Comparison of ENCODE assay signal across 8 cellular contexts in the genomic region with DNA sequence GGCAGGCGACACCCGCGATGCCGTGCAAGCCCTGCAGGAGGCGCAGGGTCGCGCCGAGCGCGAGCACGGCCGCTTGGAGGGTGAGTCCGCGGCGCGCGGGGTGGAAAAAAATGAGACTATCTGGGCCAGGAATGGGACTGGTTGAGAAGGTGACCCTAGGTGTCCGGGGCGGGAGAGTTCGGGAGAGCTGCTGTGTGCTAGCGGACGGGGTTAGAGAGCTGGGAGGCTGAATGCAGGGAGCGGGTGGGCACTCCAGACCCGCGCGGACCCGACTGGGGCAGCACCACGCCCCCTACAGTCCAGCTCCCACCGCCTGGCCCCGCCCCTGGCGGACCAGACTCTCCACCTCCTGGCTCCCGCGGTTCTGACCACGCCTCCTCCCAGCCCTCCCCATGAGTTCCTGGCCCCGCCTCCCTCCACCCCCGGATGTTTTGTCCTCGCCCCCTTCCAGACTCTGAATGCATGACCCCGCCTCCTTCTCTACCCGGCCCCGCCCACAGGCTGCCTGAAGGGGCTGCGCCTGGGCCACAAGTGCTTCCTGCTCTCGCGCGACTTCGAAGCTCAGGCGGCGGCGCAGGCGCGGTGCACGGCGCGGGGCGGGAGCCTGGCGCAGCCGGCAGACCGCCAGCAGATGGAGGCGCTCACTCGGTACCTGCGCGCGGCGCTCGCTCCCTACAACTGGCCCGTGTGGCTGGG. TPM values are rescaled to one million over a fixed set of nuclear protein-coding genes. Genes with fewer than 3 reads are reported as not detected.
DNase-seq lines count a peak whose midpoint lies in the region; ATAC-seq and TF ChIP-seq lines count a peak whose summit lies in the region.

No MANE protein-coding gene starts in this region.

- TF ChIP-seq CTCF in natural killer cell (IDR thresholded peaks at IDR 0.05): peak; percentile 75

- no peaks in the 10 kb centered on the region for H3K9me3 Mint-ChIP-seq in activated T-helper 2 cell treated with anti-CD3 and anti-CD28 coated beads, Interferon-gamma antibody, Interleukin-2, Interleukin-4, amounts not matched to agents 10 μg/mL and 5 μg/mL and 100 μg/mL, durations not matched to agents 14 hours and 24 hours and 36 hours
- H3K9me3 Mint-ChIP-seq in natural killer cell: no peaks in the 10 kb centered on the region
- H3K9me3 Mint-ChIP-seq in stimulated activated naive B cell treated with anti-CD40 and anti-IgM and Interleukin-4, amounts not matched to agents 10 μg/mL and 1 μg/mL and 100 μg/mL, for 72 hours: peaks cover 4 to 6% of the 10 kb centered on the region in 2 donors

- H3K9ac ChIP-seq in HUES48 (ENCODE audit: low read depth, low read length): peak overlapping the region; percentile 18

- H3K27me3 Mint-ChIP-seq in activated T-helper 2 cell treated with anti-CD3 and anti-CD28 coated beads, Interferon-gamma antibody, Interleukin-2, Interleukin-4, amounts not matched to agents 10 μg/mL and 5 μg/mL and 100 μg/mL, durations not matched to agents 14 hours and 24 hours and 36 hours (ENCODE audit: low read depth): peaks cover 39% of the 10 kb centered on the region
- peaks cover 19 to 32% of the 10 kb centered on the region in 2 donors for H3K27me3 Mint-ChIP-seq in natural killer cell (ENCODE audit: low read depth in 2 of 2)
- peaks cover 76 to 84% of the 10 kb centered on the region in 2 donors for H3K27me3 Mint-ChIP-seq in stimulated activated naive B cell treated with anti-CD40 and anti-IgM and Interleukin-4, amounts not matched to agents 10 μg/mL and 1 μg/mL and 100 μg/mL, for 72 hours

- intact Hi-C loops in activated T-helper 2 cell treated with anti-CD3 and anti-CD28 coated beads, Interferon-gamma antibody, Interleukin-2, Interleukin-4, amounts not matched to agents 10 μg/mL and 5 μg/mL and 100 μg/mL, durations not matched to agents 14 hours and 24 hours and 36 hours (cut with micrococcal nuclease): loop anchor here (1.0 kb wide), 1 partner anchor 59 kb away; no protein-coding TSS in a partner anchor
- intact Hi-C loops in natural killer cell (cut with micrococcal nuclease): loop anchor here (10.0 kb wide), 1 partner anchor 80 kb away; no protein-coding TSS in a partner anchor

- peaks cover 4% of the 10 kb centered on the region for H3K36me3 Mint-ChIP-seq in activated T-helper 2 cell treated with anti-CD3 and anti-CD28 coated beads, Interferon-gamma antibody, Interleukin-2, Interleukin-4, amounts not matched to agents 10 μg/mL and 5 μg/mL and 100 μg/mL, durations not matched to agents 14 hours and 24 hours and 36 hours (ENCODE audit: low read depth)
- no peaks in the 10 kb centered on the region for H3K36me3 Mint-ChIP-seq in natural killer cell
- peaks cover 6% of the 10 kb centered on the region in 2 donors for H3K36me3 Mint-ChIP-seq in stimulated activated naive B cell treated with anti-CD40 and anti-IgM and Interleukin-4, amounts not matched to agents 10 μg/mL and 1 μg/mL and 100 μg/mL, for 72 hours

- H3K27ac Mint-ChIP-seq in activated T-helper 2 cell treated with anti-CD3 and anti-CD28 coated beads, Interferon-gamma antibody, Interleukin-2, Interleukin-4, amounts not matched to agents 10 μg/mL and 5 μg/mL and 100 μg/mL, durations not matched to agents 14 hours and 24 hours and 36 hours: peak overlapping the region; percentile 77
- H3K27ac Mint-ChIP-seq in natural killer cell: peak overlapping the region; percentile 61 to 86
- peak overlapping the region; percentile 59 for H3K27ac Mint-ChIP-seq in stimulated activated naive B cell treated with anti-CD40 and anti-IgM and Interleukin-4, amounts not matched to agents 10 μg/mL and 1 μg/mL and 100 μg/mL, for 72 hours

- H3K4me1 ChIP-seq in HUES48 (ENCODE audit: control insufficient read depth, insufficient read depth, low read length): peaks cover 11% of the 10 kb centered on the region

- peaks cover 47% of the 10 kb centered on the region for H3K27me3 ChIP-seq in HUES48 (ENCODE audit: control insufficient read depth, insufficient read depth, low read length)

- H3K27ac ChIP-seq in HUES48 (ENCODE audit: low read depth, low read length): peak overlapping the region; percentile 73

- H3K9me3 ChIP-seq in HUES48 (ENCODE audit: control insufficient read depth, insufficient read depth, low read length): no peaks in the 10 kb centered on the region

- H3K4me1 Mint-ChIP-seq in activated T-helper 2 cell treated with anti-CD3 and anti-CD28 coated beads, Interferon-gamma antibody, Interleukin-2, Interleukin-4, amounts not matched to agents 10 μg/mL and 5 μg/mL and 100 μg/mL, durations not matched to agents 14 hours and 24 hours and 36 hours (ENCODE audit: low read depth): peaks cover 20% of the 10 kb centered on the region
- H3K4me1 Mint-ChIP-seq in natural killer cell: peaks cover 0 to 59% of the 10 kb centered on the region in 2 donors
- peaks cover 31 to 53% of the 10 kb centered on the region in 2 donors for H3K4me1 Mint-ChIP-seq in stimulated activated naive B cell treated with anti-CD40 and anti-IgM and Interleukin-4, amounts not matched to agents 10 μg/mL and 1 μg/mL and 100 μg/mL, for 72 hours

- peak overlapping the region; percentile 86 for H3K4me3 Mint-ChIP-seq in activated T-helper 2 cell treated with anti-CD3 and anti-CD28 coated beads, Interferon-gamma antibody, Interleukin-2, Interleukin-4, amounts not matched to agents 10 μg/mL and 5 μg/mL and 100 μg/mL, durations not matched to agents 14 hours and 24 hours and 36 hours (ENCODE audit: low read depth)
- H3K4me3 Mint-ChIP-seq in natural killer cell: peak overlapping the region; percentile 85
- peak overlapping the region; percentile 90 to 95 for H3K4me3 Mint-ChIP-seq in stimulated activated naive B cell treated with anti-CD40 and anti-IgM and Interleukin-4, amounts not matched to agents 10 μg/mL and 1 μg/mL and 100 μg/mL, for 72 hours

- peak; percentile 98 for DNase-seq in CD1c-positive myeloid dendritic cell (ENCODE audit: extremely low spot score)
- peak; percentile 98 for DNase-seq in RKO (ENCODE audit: low spot score)
- DNase-seq in activated T-helper 2 cell treated with anti-CD3 and anti-CD28 coated beads, Interferon-gamma antibody, Interleukin-2, Interleukin-4, amounts not matched to agents 10 μg/mL and 5 μg/mL and 100 μg/mL, durations not matched to agents 14 hours and 24 hours and 36 hours (ENCODE audit: low spot score): peak; percentile 98
- DNase-seq in fibroblast of peridontal ligament (ENCODE audit: extremely low read depth): peak; percentile 99
- DNase-seq in natural killer cell: peak; percentile 93
- peak; percentile 96 for DNase-seq in stimulated activated naive B cell treated with anti-CD40 and anti-IgM and Interleukin-4, amounts not matched to agents 10 μg/mL and 1 μg/mL and 100 μg/mL, for 72 hours

- H3K4me3 ChIP-seq in HUES48 (ENCODE audit: low read depth, low read length): peak overlapping the region; percentile 76

- peak; percentile 82 for ATAC-seq in GM19467 (IDR thresholded peaks at IDR 0.05; ENCODE audit: unreplicated experiment)
- ATAC-seq in natural killer cell: peak; percentile 86 to 95 (median 88)
- ATAC-seq in stimulated activated naive B cell treated with anti-CD40 and anti-IgM and Interleukin-4, amounts not matched to agents 10 μg/mL and 1 μg/mL and 100 μg/mL, for 72 hours (replicated peaks): peak; percentile 83 to 88

- no peaks in the 10 kb centered on the region for H3K36me3 ChIP-seq in HUES48 (ENCODE audit: control insufficient read depth, insufficient read depth, low read length)

RNA-seq across cellular contexts. Expression of a gene that starts 1.5 kb away (rescaled TPM):
- 1.2 and 1.7 TPM in 2 replicates for total RNA-seq in activated T-helper 2 cell treated with anti-CD3 and anti-CD28 coated beads, Interferon-gamma antibody, Interleukin-2, Interleukin-4, amounts not matched to agents 10 μg/mL and 5 μg/mL and 100 μg/mL, durations not matched to agents 14 hours and 24 hours and 36 hours
- total RNA-seq in natural killer cell: 1 to 10 TPM; 2.3 to 4.0 (median 3.3) TPM

RNA-seq across cellular contexts. Expression of a gene that starts 5.1 kb away (rescaled TPM):
- not detected in 2 replicates for total RNA-seq in activated T-helper 2 cell treated with anti-CD3 and anti-CD28 coated beads, Interferon-gamma antibody, Interleukin-2, Interleukin-4, amounts not matched to agents 10 μg/mL and 5 μg/mL and 100 μg/mL, durations not matched to agents 14 hours and 24 hours and 36 hours
- total RNA-seq in natural killer cell: under 1 TPM; 0.05 to 0.75 (median 0.20) TPM

RNA-seq across cellular contexts. Expression of a gene that starts 45.6 kb away (rescaled TPM):
- not detected in 2 replicates for total RNA-seq in activated T-helper 2 cell treated with anti-CD3 and anti-CD28 coated beads, Interferon-gamma antibody, Interleukin-2, Interleukin-4, amounts not matched to agents 10 μg/mL and 5 μg/mL and 100 μg/mL, durations not matched to agents 14 hours and 24 hours and 36 hours
- not detected for total RNA-seq in natural killer cell

Comparison
In these comparisons a context has a peak if more than half of its experiments do, and no peak if none do; other contexts are left out.
1. Peak in every context shown above with its lines: DNase-seq, ATAC-seq, H3K4me3 ChIP-seq and H3K27ac ChIP-seq.